In genomic region chr2:196696423-196697073, GRCh38 we compare ENCODE assay signal across 12 cellular contexts. TPM values are rescaled to one million over a fixed set of nuclear protein-coding genes. Genes with fewer than 3 reads are reported as not detected.
A peak's percentile ranks its signal among the peaks of the same experiment; 100 is the strongest.
DNase-seq lines count a peak whose midpoint lies in the region; ATAC-seq, FAIRE-seq and TF ChIP-seq lines count a peak whose summit lies in the region.
"Had no signal": no experiment of that assay in that cellular context is flagged by ENCODE, and none has a peak within 500 bp of the region (broad histone marks: within the 10 kb centered on the region; RNA-seq: fewer than 3 reads in every experiment).

No MANE protein-coding gene starts in this region.

- H3K4me1 ChIP-seq in A549 (peaks cover 18% of the 10 kb centered on the region), RWPE2 (ENCODE audit: insufficient read depth, poor library complexity, severe bottlenecking) (peaks cover 6% of the 10 kb centered on the region)

- TF ChIP-seq RAD21 in A549 (conservative IDR thresholded peaks at IDR 0.05 in 1 of 2, IDR thresholded peaks at IDR 0.05 in 1 of 2), result no peak

- H3K4me3 ChIP-seq in A549 (no peak overlapping the region), RWPE2 (ENCODE audit: severe bottlenecking) (no peak overlapping the region)

- H3K4me1 Mint-ChIP-seq in HFFc6 (ENCODE audit: low read depth), result peaks cover 16% of the 10 kb centered on the region
- H3K4me1 Mint-ChIP-seq: B cell had no signal

- peak; percentile 39 to 70 for DNase-seq in A549 (ENCODE audit: low read depth in 1 of 2, low spot score in 1 of 2)
- DNase-seq in HFFc6, result peak; percentile 38
- DNase-seq in RWPE2 (ENCODE audit: low spot score), result no peak
- peak; percentile 10 for DNase-seq in iPS-NIHi11 (ENCODE audit: low spot score)
- DNase-seq in substantia nigra (lab: John Stamatoyannopoulos, UW), result no peak
- DNase-seq in cardiac septum (ENCODE audit: low spot score), result no peak
- DNase-seq in activated naive CD4-positive, alpha-beta T cell treated with Interleukin-2 at 50 U/mL for 16 hours, result no peak
- no peak for DNase-seq in stimulated activated CD4-positive, alpha-beta T cell treated with anti-CD3 and anti-CD28 coated beads, Interleukin-4, amount 100 ng/mL, for 24 hours
- DNase-seq: occipital lobe had no signal

- TF ChIP-seq EP300 in A549 (IDR thresholded peaks at IDR 0.05), result no peak

- no peaks in the 10 kb centered on the region for H3K27me3 Mint-ChIP-seq in HFFc6 (ENCODE audit: insufficient read depth)
- H3K27me3 Mint-ChIP-seq: activated naive CD8-positive, alpha-beta T cell; B cell had no signal

- H3K27me3 ChIP-seq in RWPE2 (ENCODE audit: insufficient read depth, poor library complexity, severe bottlenecking), result no peaks in the 10 kb centered on the region

- no peak overlapping the region for H3K4me3 Mint-ChIP-seq in HFFc6
- H3K4me3 Mint-ChIP-seq: activated naive CD8-positive, alpha-beta T cell; B cell had no signal

- H3K9me3 ChIP-seq in A549 (no peaks in the 10 kb centered on the region), RWPE2 (ENCODE audit: severe bottlenecking) (no peaks in the 10 kb centered on the region)

- CTCF ChIA-PET in A549 (lab: Yijun Ruan, JAX), result interaction anchor here (1.4 to 1.6 kb wide), 2 partner anchors 23 to 55 kb away, joined by 3 to 6 read pairs; no protein-coding TSS in a partner anchor

- no peak for TF ChIP-seq POLR2A in A549 (IDR thresholded peaks at IDR 0.05; ENCODE audit: low read length)

- no peaks in the 10 kb centered on the region; the same call in 1 of the 2 replicates for H3K36me3 Mint-ChIP-seq in HFFc6 (ENCODE audit: low read depth)
- H3K36me3 Mint-ChIP-seq: activated naive CD8-positive, alpha-beta T cell had no signal

- intact Hi-C loops in cardiac septum (cut with DNase I), result no loop called here

- H3K9me3 Mint-ChIP-seq in HFFc6, result no peaks in the 10 kb centered on the region

- H3K27ac ChIP-seq in A549 (peak overlapping the region; percentile 59 to 72), RWPE2 (ENCODE audit: poor library complexity, severe bottlenecking) (no peak overlapping the region), substantia nigra (ENCODE audit: low read depth, low read length, poor library complexity, severe bottlenecking) (no peak overlapping the region)

- ATAC-seq in A549 (peak; percentile 98 to 99), RWPE2 (ENCODE audit: low read depth) (peak; percentile 100)
- ATAC-seq: activated CD4-positive, CD25-positive, alpha-beta regulatory T cell treated with anti-CD3 and anti-CD28 coated beads, Interleukin-2, amount 50 U/mL, for 24 hours had no signal

- POLR2A ChIA-PET in A549 (lab: Yijun Ruan, JAX), result interaction anchor here (1.3 kb wide), 1 partner anchor 22 kb away, joined by 4 read pairs; no protein-coding TSS in a partner anchor

- TF ChIP-seq CTCF in A549 (IDR thresholded peaks at IDR 0.05) (no peak), HFFc6 (IDR thresholded peaks at IDR 0.05) (no peak), RWPE2 (IDR thresholded peaks at IDR 0.05; ENCODE audit: poor library complexity, severe bottlenecking) (no peak)

- peak overlapping the region; percentile 32; the same call in 1 of the 2 replicates for H3K27ac Mint-ChIP-seq in HFFc6
- H3K27ac Mint-ChIP-seq: activated naive CD8-positive, alpha-beta T cell; B cell had no signal

- no peaks in the 10 kb centered on the region; the same call in 1 of the 2 replicates for H3K36me3 ChIP-seq in RWPE2 (ENCODE audit: low read depth)

- 11% methylated on average over 3 of the region's 3 CpGs for WGBS in A549 (ENCODE audit: missing lambda C conversion rate)

- no peak for FAIRE-seq in A549 (lab: Jason Lieb, UNC)

- peak overlapping the region; percentile 57 for H3K4me2 ChIP-seq in A549

TF ChIP-seq in A549, 52 proteins besides CTCF, POLR2A, EP300 and RAD21:
- TF ChIP-seq POLR2AphosphoS2 (conservative IDR thresholded peaks at IDR 0.05; ENCODE audit: low read length), result no peak
- TF ChIP-seq JUNB (IDR thresholded peaks at IDR 0.05), result 0 out of 2 replicates have a peak, but pooled peaks have one; percentile 41
- TF ChIP-seq CHD4 (IDR thresholded peaks at IDR 0.05; ENCODE audit: borderline replicate concordance), result no peak
- TF ChIP-seq BHLHE40 (IDR thresholded peaks at IDR 0.05; ENCODE audit: low read depth, low read length), result no peak
- TF ChIP-seq HES2 (IDR thresholded peaks at IDR 0.05), result no peak
- TF ChIP-seq EHF (CRISPR knock-in tag; IDR thresholded peaks at IDR 0.05), result no peak
- TF ChIP-seq HDAC2 (IDR thresholded peaks at IDR 0.05), result no peak
- TF ChIP-seq TP53 (CRISPR knock-in tag; IDR thresholded peaks at IDR 0.05), result no peak
- TF ChIP-seq RCOR1 (IDR thresholded peaks at IDR 0.05; ENCODE audit: low read depth, low read length), result no peak
- TF ChIP-seq CEBPB (IDR thresholded peaks at IDR 0.05), result peak; percentile 45 to 75; a peak in 3 of 4 replicates
- TF ChIP-seq FOSL2 (IDR thresholded peaks at IDR 0.05), result peak; percentile 65
- TF ChIP-seq FOSL2 (CRISPR knock-in tag; IDR thresholded peaks at IDR 0.05), result peak; percentile 95
- no peak for TF ChIP-seq HMGXB4 (CRISPR knock-in tag; IDR thresholded peaks at IDR 0.05; ENCODE audit: borderline replicate concordance)
- TF ChIP-seq USF2 (IDR thresholded peaks at IDR 0.05), result no peak
- no peak for TF ChIP-seq KDM1A (IDR thresholded peaks at IDR 0.05; ENCODE audit: low read depth)
- TF ChIP-seq HOXB5 (CRISPR knock-in tag; IDR thresholded peaks at IDR 0.05), result no peak
- no peak for TF ChIP-seq KDM5A (IDR thresholded peaks at IDR 0.05)
- TF ChIP-seq REST (IDR thresholded peaks at IDR 0.05), result no peak
- TF ChIP-seq ZNF302 (CRISPR knock-in tag; IDR thresholded peaks at IDR 0.05), result no peak
- TF ChIP-seq MAFK (IDR thresholded peaks at IDR 0.05; ENCODE audit: partially characterized antibody), result no peak
- TF ChIP-seq RARB (CRISPR knock-in tag; IDR thresholded peaks at IDR 0.05), result no peak
- TF ChIP-seq FOXS1 (CRISPR knock-in tag; IDR thresholded peaks at IDR 0.05), result no peak
- TF ChIP-seq PHF8 (IDR thresholded peaks at IDR 0.05; ENCODE audit: borderline replicate concordance, low read depth), result no peak
- TF ChIP-seq NR3C1 (IDR thresholded peaks at IDR 0.05), result no peak
- TF ChIP-seq HOXA7 (CRISPR knock-in tag; IDR thresholded peaks at IDR 0.05), result no peak
TF ChIP-seq in A549: peak in this region for 3.

RNA-seq across cellular contexts. Expression of gene CCDC150, which starts 57.0 kb away (rescaled TPM):
- polyA plus RNA-seq in A549 (2011; rRNA removed) (13.2 and 17.7 TPM in 2 replicates), A549 (2017; fragmentation: RNase III; extraction: RNeasy Plus Mini Kit Qiagen cat#74134 plus additional on column Dnase treatment) (9.9 to 14.2 TPM (median 13.2 TPM) in 3 replicates)
- polyA plus RNA-seq in A549 (2012; cell fraction: cytosol; rRNA removed), result 3.0 and 3.1 TPM in 2 replicates
- polyA plus RNA-seq in A549 (2012; cell fraction: nucleus; rRNA removed), result 9.1 and 12.3 TPM in 2 replicates
- polyA minus RNA-seq in A549 (2011; rRNA and poly(A)+ RNA removed), result 10.7 and 10.8 TPM in 2 replicates
- 1 to 10 TPM; 1.4 to 4.3 (median 3.8) TPM for total RNA-seq in HFFc6 (2021; fragmentation: NEBNext Ultra II Directional; extraction: Animal tissue kit (Norgen Biotek cat#: 25700))
- total RNA-seq in cardiac septum, result 1.5 TPM

Comparison
In these comparisons a context has a peak if more than half of its experiments do, and no peak if none do; other contexts are left out.
1. DNase-seq: peak in A549 (2 of 2), HFFc6 (single experiment) and iPS-NIHi11 (single experiment); none in RWPE2 (single experiment), substantia nigra (0 of 49), cardiac septum (single experiment), activated naive CD4-positive, alpha-beta T cell treated with Interleukin-2 at 50 U/mL for 16 hours (single experiment) and stimulated activated CD4-positive, alpha-beta T cell treated with anti-CD3 and anti-CD28 coated beads, Interleukin-4, amount 100 ng/mL, for 24 hours (single experiment).
2. H3K27ac ChIP-seq: peak in A549 (2 of 2); none in RWPE2 (single experiment) and substantia nigra (single experiment).